Comparison of ENCODE assay signal across 14 cellular contexts in genomic region chr4:53861856-53862610, GRCh38.
DNase-seq lines count a peak whose midpoint lies in the region; ATAC-seq, FAIRE-seq and TF ChIP-seq lines count a peak whose summit lies in the region.
"Had no signal": no experiment of that assay in that cellular context is flagged by ENCODE, and none has a peak within 500 bp of the region (broad histone marks: within the 10 kb centered on the region; RNA-seq: fewer than 3 reads in every experiment).

No MANE protein-coding gene starts in this region.

- peak overlapping the region; percentile 45; the same call in 1 of the 2 replicates for H3K18ac ChIP-seq in IMR-90 (ENCODE audit: low read depth, low read length)

- peak overlapping the region; percentile 3; the same call in 1 of the 2 replicates for H3K4ac ChIP-seq in IMR-90 (ENCODE audit: low read depth, low read length)

- TF ChIP-seq POLR2A in A549 (IDR thresholded peaks at IDR 0.05; ENCODE audit: low read length) (no peak), IMR-90 (IDR thresholded peaks at IDR 0.05; ENCODE audit: low read depth, low read length) (no peak)

- H3K23ac ChIP-seq in IMR-90 (ENCODE audit: low read depth, low read length): peak overlapping the region; percentile 9; the same call in 1 of the 2 replicates

- WGBS in A549 (ENCODE audit: missing lambda C conversion rate): 27% methylated on average over 4 of the region's 4 CpGs
- WGBS in IMR-90 (ENCODE audit: extremely low coverage in 2 of 2, insufficient read length in 1 of 2), 2 experiments: no CpG with 5 or more reads among the region's 4 CpGs

- no peaks in the 10 kb centered on the region for H3K27me3 ChIP-seq in IMR-90 (ENCODE audit: control insufficient read depth, insufficient read depth, low read length)
- H3K27me3 ChIP-seq in astrocyte (ENCODE audit: insufficient read depth, low read length): no peaks in the 10 kb centered on the region

- no TSS peak for BruUV-seq in IMR-90 (replicated peaks; lab: Mats Ljungman, UMichigan)

- H3K4me3 ChIP-seq in A549 (no peak overlapping the region), IMR-90 (ENCODE audit: insufficient read depth, low read depth, low read length) (no peak overlapping the region), astrocyte (ENCODE audit: insufficient read depth, low read depth, low read length) (no peak overlapping the region)
- H3K4me3 ChIP-seq: PC-9 had no signal

- H3K27me3 Mint-ChIP-seq in astrocyte (ENCODE audit: low read depth, unreplicated experiment): peaks cover 3% of the 10 kb centered on the region
- H3K27me3 Mint-ChIP-seq: central memory CD8-positive, alpha-beta T cell had no signal

- no peak overlapping the region for H2BK15ac ChIP-seq in IMR-90 (ENCODE audit: low read depth, low read length)

- no peak overlapping the region for H3K4me3 Mint-ChIP-seq in astrocyte (ENCODE audit: unreplicated experiment)
- H3K4me3 Mint-ChIP-seq: activated CD8-positive, alpha-beta T cell treated with anti-CD3 and anti-CD28 coated beads, Interleukin-2, amount 10 ng/mL, durations not matched to agents 7 days and 5 days; CD14-positive monocyte; central memory CD8-positive, alpha-beta T cell; stimulated activated naive CD8-positive, alpha-beta T cell treated with anti-CD3 and anti-CD28 coated beads, Interleukin-15, Interleukin-2, amounts not matched to agents 100 ng/mL and 50 ng/mL, for 24 hours had no signal

- TF ChIP-seq RAD21 in A549 (conservative IDR thresholded peaks at IDR 0.05 in 1 of 2, IDR thresholded peaks at IDR 0.05 in 1 of 2) (no peak), IMR-90 (IDR thresholded peaks at IDR 0.05; ENCODE audit: low read length) (peak; percentile 25; the same call in 1 of the 2 replicates)

- H4K20me1 ChIP-seq in IMR-90 (ENCODE audit: insufficient read depth, low read length): no peaks in the 10 kb centered on the region
- H4K20me1 ChIP-seq in astrocyte (ENCODE audit: insufficient read depth, low read length): no peaks in the 10 kb centered on the region

- dilution Hi-C loops in IMR-90 (cut with HindIII; ENCODE audit: low sequenced_read_pairs, unreplicated experiment): no loop called here

- peaks cover 2% of the 10 kb centered on the region; the same call in 1 of the 2 replicates for H3K9me1 ChIP-seq in IMR-90 (ENCODE audit: insufficient read depth, low read length)

- no peak for TF ChIP-seq EP300 in A549 (IDR thresholded peaks at IDR 0.05)

- peaks cover 17% of the 10 kb centered on the region for H3K4me1 ChIP-seq in A549
- H3K4me1 ChIP-seq in IMR-90 (ENCODE audit: control insufficient read depth, insufficient read depth, low read length): peaks cover 15% of the 10 kb centered on the region
- peaks cover 13% of the 10 kb centered on the region for H3K4me1 ChIP-seq in astrocyte (ENCODE audit: insufficient read depth, low read length)

- no peak overlapping the region for H4K5ac ChIP-seq in IMR-90 (ENCODE audit: low read depth, low read length)

- H3K36me3 ChIP-seq in IMR-90 (ENCODE audit: control insufficient read depth, insufficient read depth, low read length) (no peaks in the 10 kb centered on the region), astrocyte (ENCODE audit: insufficient read depth, low read length) (no peaks in the 10 kb centered on the region)

- H3K9me3 ChIP-seq in A549 (no peaks in the 10 kb centered on the region), IMR-90 (ENCODE audit: control insufficient read depth, insufficient read depth, low read length) (no peaks in the 10 kb centered on the region), astrocyte (ENCODE audit: insufficient read depth, low read depth, low read length) (no peaks in the 10 kb centered on the region)

- in situ Hi-C loops in IMR-90 (cut with MboI; ENCODE audit: low sequenced_read_pairs): no loop called here

- no peaks in the 10 kb centered on the region for H3K79me1 ChIP-seq in IMR-90 (ENCODE audit: low read depth in 1 of 2, low read length in 2 of 2)

- no peak overlapping the region for H2AK5ac ChIP-seq in IMR-90 (ENCODE audit: low read depth, low read length)

- H3K56ac ChIP-seq in IMR-90 (ENCODE audit: extremely low read depth, insufficient read depth, low read length): no peak overlapping the region

- H2AK9ac ChIP-seq in IMR-90 (replicated peaks; ENCODE audit: low read depth, low read length, poor library complexity): no peak overlapping the region

- H2BK20ac ChIP-seq in IMR-90 (ENCODE audit: low read depth, low read length): peak overlapping the region; percentile 79

- H2BK5ac ChIP-seq in IMR-90 (ENCODE audit: low read depth, low read length, poor library complexity, severe bottlenecking): peak overlapping the region; percentile 82

- POLR2A ChIA-PET in A549 (lab: Yijun Ruan, JAX): interaction anchor here (0.5 kb wide), 1 partner anchor 186 kb away, joined by 3 read pairs; no protein-coding TSS in a partner anchor
- POLR2A ChIA-PET in IMR-90 (lab: Charles Lee; ENCODE audit: unreplicated experiment): interaction anchor here (0.6 kb wide), 1 partner anchor 1482 kb away, joined by 3 read pairs; no protein-coding TSS in a partner anchor

- peak overlapping the region; percentile 87; the same call in 1 of the 2 replicates for H2BK120ac ChIP-seq in IMR-90 (ENCODE audit: low read depth, low read length)

- no peaks in the 10 kb centered on the region for H3K79me2 ChIP-seq in astrocyte (ENCODE audit: insufficient read depth, low read length)

- H2AFZ ChIP-seq in IMR-90 (replicated peaks; ENCODE audit: low read length, poor library complexity) (no peak overlapping the region), astrocyte (ENCODE audit: low read depth, low read length) (no peak overlapping the region)
- H2AFZ ChIP-seq: PC-9 had no signal

- peaks cover 7% of the 10 kb centered on the region for H3K4me1 Mint-ChIP-seq in astrocyte (ENCODE audit: low read depth, unreplicated experiment)
- H3K4me1 Mint-ChIP-seq: CD14-positive monocyte; central memory CD8-positive, alpha-beta T cell had no signal

- H3K9ac ChIP-seq in IMR-90 (ENCODE audit: low read depth, low read length): no peak overlapping the region
- H3K9ac ChIP-seq in astrocyte (ENCODE audit: low read length): peak overlapping the region; percentile 11

- no peak overlapping the region for H4K91ac ChIP-seq in IMR-90 (ENCODE audit: insufficient read depth, low read depth, low read length)

- ATAC-seq in A549: peak in 1 of 2 experiments; percentile 50; a peak in 1 of 6 replicates
- ATAC-seq in IMR-90 (ENCODE audit: low read depth): peak; percentile 70
- ATAC-seq in GM19397 (IDR thresholded peaks at IDR 0.05; ENCODE audit: unreplicated experiment): no peak
- ATAC-seq in HG03469 (IDR thresholded peaks at IDR 0.05; ENCODE audit: unreplicated experiment): no peak
- no peak for ATAC-seq in GM21723 (IDR thresholded peaks at IDR 0.05; ENCODE audit: unreplicated experiment)
- ATAC-seq: activated CD8-positive, alpha-beta T cell treated with anti-CD3 and anti-CD28 coated beads, Interleukin-2, amount 10 ng/mL, durations not matched to agents 7 days and 5 days had no signal

- H3K14ac ChIP-seq in IMR-90 (replicated peaks; ENCODE audit: low read depth, low read length): 0 out of 2 replicates have a peak overlapping the region, but pooled peaks have one; percentile 84

- no peak for FAIRE-seq in A549 (lab: Jason Lieb, UNC)
- FAIRE-seq in astrocyte (lab: Jason Lieb, UNC): peak; percentile 99
- FAIRE-seq: islet of Langerhans had no signal

- 0 out of 6 replicates have a peak overlapping the region, but pooled peaks of 1 of the 2 experiments have one; percentile 14 for H3K27ac ChIP-seq in A549
- H3K27ac ChIP-seq in IMR-90 (ENCODE audit: insufficient read depth, low read length): peak overlapping the region; percentile 89; the same call in 1 of the 2 replicates
- H3K27ac ChIP-seq in astrocyte (ENCODE audit: low read depth, low read length): peak overlapping the region; percentile 37
- H3K27ac ChIP-seq: PC-9 had no signal

- H3K27ac Mint-ChIP-seq in astrocyte (ENCODE audit: unreplicated experiment): no peak overlapping the region
- H3K27ac Mint-ChIP-seq: activated CD8-positive, alpha-beta T cell treated with anti-CD3 and anti-CD28 coated beads, Interleukin-2, amount 10 ng/mL, durations not matched to agents 7 days and 5 days; CD14-positive monocyte; stimulated activated naive CD8-positive, alpha-beta T cell treated with anti-CD3 and anti-CD28 coated beads, Interleukin-15, Interleukin-2, amounts not matched to agents 100 ng/mL and 50 ng/mL, for 24 hours had no signal

- no peaks in the 10 kb centered on the region for H3K9me3 Mint-ChIP-seq in astrocyte (ENCODE audit: unreplicated experiment)
- H3K9me3 Mint-ChIP-seq: central memory CD8-positive, alpha-beta T cell; stimulated activated naive CD8-positive, alpha-beta T cell treated with anti-CD3 and anti-CD28 coated beads, Interleukin-15, Interleukin-2, amounts not matched to agents 100 ng/mL and 50 ng/mL, for 24 hours had no signal

- no peak for TF ChIP-seq CTCF in A549 (IDR thresholded peaks at IDR 0.05)
- TF ChIP-seq CTCF in IMR-90 (conservative IDR thresholded peaks at IDR 0.05; ENCODE audit: low read depth, low read length): no peak
- no peak for TF ChIP-seq CTCF in astrocyte (IDR thresholded peaks at IDR 0.05; ENCODE audit: insufficient read depth, low read depth, low read length)

- H3K4me2 ChIP-seq in A549 (peak overlapping the region; percentile 27; the same call in 2 of the 3 replicates), IMR-90 (ENCODE audit: low read depth, low read length) (peak overlapping the region; percentile 44; the same call in 1 of the 2 replicates), astrocyte (ENCODE audit: low read length) (peak overlapping the region; percentile 24)
- H3K4me2 ChIP-seq: PC-9 had no signal

- CTCF ChIA-PET in A549 (lab: Yijun Ruan, JAX) (interaction anchor here (1.1 to 1.4 kb wide), 3 partner anchors 21 to 847 kb away, joined by 3 read pairs; no protein-coding TSS in a partner anchor), IMR-90 (lab: Yijun Ruan, JAX) (interaction anchor here (1.1 kb wide), 2 partner anchors 9 to 38 kb away, joined by 3 read pairs; no protein-coding TSS in a partner anchor)

- no peaks in the 10 kb centered on the region for H3K36me3 Mint-ChIP-seq in astrocyte (ENCODE audit: low read depth, unreplicated experiment)
- H3K36me3 Mint-ChIP-seq: CD14-positive monocyte had no signal

- H4K8ac ChIP-seq in IMR-90 (ENCODE audit: low read depth in 2 of 2, low read length in 2 of 2): peak overlapping the region in 1 of 2 experiments; percentile 7; a peak in 1 of 4 replicates

- DNase-seq in A549 (ENCODE audit: low read depth in 1 of 2, low spot score in 1 of 2): peak in 1 of 2 experiments; percentile 40
- peak; percentile 96 for DNase-seq in IMR-90
- peak; percentile 93 for DNase-seq in astrocyte (ENCODE audit: low read depth)
- peak; percentile 92 for DNase-seq in iris pigment epithelial cell (ENCODE audit: low read depth)
- no peak for DNase-seq in globus pallidus (ENCODE audit: low spot score)
- DNase-seq: activated CD8-positive, alpha-beta T cell treated with anti-CD3 and anti-CD28 coated beads, Interleukin-2, amount 10 ng/mL, durations not matched to agents 7 days and 5 days; PC-9 had no signal

- intact Hi-C loops in IMR-90 (cut with micrococcal nuclease): loop anchor here (5.0 kb wide), 2 partner anchors 155 to 370 kb away; no protein-coding TSS in a partner anchor

TF ChIP-seq in A549, 52 proteins besides CTCF, POLR2A, EP300 and RAD21 (continues in another document):
- no peak for TF ChIP-seq FOSB (CRISPR knock-in tag; IDR thresholded peaks at IDR 0.05)

TF ChIP-seq in IMR-90, 13 proteins besides CTCF, POLR2A, EP300 and RAD21 (continues in another document):
- peak; percentile 86 for TF ChIP-seq FOS (IDR thresholded peaks at IDR 0.05; ENCODE audit: low read depth, low read length)
